ENCODE assay signal across 9 cellular contexts in genomic region chr20:3749689-3750639, GRCh38. TPM values are rescaled to one million over a fixed set of nuclear protein-coding genes. Genes with fewer than 3 reads are reported as not detected.
DNase-seq lines count a peak whose midpoint lies in the region; ATAC-seq and TF ChIP-seq lines count a peak whose summit lies in the region.
"Had no signal": no experiment of that assay in that cellular context is flagged by ENCODE, and none has a peak within 500 bp of the region (broad histone marks: within the 10 kb centered on the region; RNA-seq: fewer than 3 reads in every experiment).

No MANE protein-coding gene starts in this region.

- DNase-seq in NCI-H2081 (lab: John Stamatoyannopoulos, UW) (peak; percentile 35 to 41), NCI-H2081 treated with DMSO at 0.1 percent for 48 hours (lab: John Stamatoyannopoulos, UW) (no peak), NCI-H526 (lab: John Stamatoyannopoulos, UW) (peak; percentile 51 to 93), brain microvascular endothelial cell (no peak), left lung (peak in 1 of 2 donors; percentile 87), tibial artery (no peak), mesenteric fat pad (ENCODE audit: low spot score) (no peak), NOMO-1 treated with dmso at 0.1 percent for 144 hours (lab: John Stamatoyannopoulos, UW; ENCODE audit: unreplicated experiment) (no peak)

- peak; percentile 17 for ATAC-seq in left lung

- H3K4me3 ChIP-seq in brain microvascular endothelial cell (ENCODE audit: low read depth, low read length) (peak overlapping the region; percentile 20), left lung (no peak overlapping the region), tibial artery (no peak overlapping the region)
- H3K4me3 ChIP-seq: BLaER1 treated with 17β-estradiol and CSF1 and Interleukin-3, amounts not matched to agents 10 nM and 100 nM had no signal

- H3K36me3 ChIP-seq in brain microvascular endothelial cell (replicated peaks) (no peaks in the 10 kb centered on the region), left lung (peaks cover 0 to 54% of the 10 kb centered on the region in 2 donors), tibial artery (peaks cover 0 to 12% (median 0%) of the 10 kb centered on the region in 3 donors)

- H3K27me3 ChIP-seq in brain microvascular endothelial cell (replicated peaks) (no peaks in the 10 kb centered on the region), left lung (peaks cover 0 to 52% of the 10 kb centered on the region in 2 donors), tibial artery (peaks cover 0 to 48% of the 10 kb centered on the region in 2 donors)

- peaks cover 0 to 42% of the 10 kb centered on the region in 2 donors for H3K4me1 ChIP-seq in left lung
- peaks cover 0 to 15% (median 0%) of the 10 kb centered on the region in 4 donors for H3K4me1 ChIP-seq in tibial artery

- intact Hi-C loops in left lung (cut with DNase I) (no loop called here), tibial artery (cut with DNase I; ENCODE audit: low total_unique reads) (no loop called here)

- H3K9me3 ChIP-seq in left lung (no peaks in the 10 kb centered on the region), tibial artery (no peaks in the 10 kb centered on the region)
- H3K9me3 ChIP-seq: BLaER1 treated with 17β-estradiol and CSF1 and Interleukin-3, amounts not matched to agents 10 nM and 100 nM had no signal

- in situ Hi-C loops in brain microvascular endothelial cell (cut with HindIII; ENCODE audit: low pct_ligation_motif_present, low sequenced_read_pairs) = no loop called here

- H3K27ac ChIP-seq in brain microvascular endothelial cell = no peak overlapping the region
- H3K27ac ChIP-seq in left lung = no peak overlapping the region
- no peak overlapping the region for H3K27ac ChIP-seq in tibial artery
- H3K27ac ChIP-seq: BLaER1 treated with 17β-estradiol and CSF1 and Interleukin-3, amounts not matched to agents 10 nM and 100 nM had no signal

- TF ChIP-seq CTCF in brain microvascular endothelial cell (IDR thresholded peaks at IDR 0.05; ENCODE audit: low read depth, low read length, missing control alignments) = peak; percentile 64
- peak; percentile 46 to 73 for TF ChIP-seq CTCF in left lung (IDR thresholded peaks at IDR 0.05)
- peak; percentile 30 to 38 for TF ChIP-seq CTCF in tibial artery (IDR thresholded peaks at IDR 0.05)

RNA-seq across cellular contexts. Expression of gene HSPA12B, which starts 17.5 kb away (rescaled TPM):
- 10 to 100 TPM; 14.6 to 22.1 TPM for total RNA-seq in left lung
- total RNA-seq in mesenteric fat pad = 28.0 TPM

RNA-seq across cellular contexts. Expression of gene ADISSP, which starts 17.6 kb away (rescaled TPM):
- total RNA-seq in left lung = 10 to 100 TPM; 19.4 to 35.6 TPM
- 37.5 TPM for total RNA-seq in mesenteric fat pad

RNA-seq across cellular contexts. Expression of gene SPEF1, which starts 31.3 kb away (rescaled TPM):
- total RNA-seq in left lung (1 to 10 TPM in 1 of 2 donors, under 1 TPM in 1; 0.26 to 2.8 TPM), mesenteric fat pad (not detected)

RNA-seq across cellular contexts. Expression of gene CENPB, which starts 36.6 kb away (rescaled TPM):
- total RNA-seq in left lung (10 to 100 TPM; 78.5 to 94.5 TPM), mesenteric fat pad (97.3 TPM)

RNA-seq across cellular contexts. Expression of gene SIGLEC1, which starts 37.6 kb away (rescaled TPM):
- total RNA-seq in left lung = 10 to 100 TPM; 22.8 to 45.8 TPM
- total RNA-seq in mesenteric fat pad = 45.1 TPM

Comparison
In these comparisons a context has a peak if more than half of its experiments do, and no peak if none do; other contexts are left out.
1. DNase-seq: peak in NCI-H2081 (2 of 2) and NCI-H526 (2 of 2); none in NCI-H2081 treated with DMSO at 0.1 percent for 48 hours (single experiment), brain microvascular endothelial cell (single experiment), tibial artery (0 of 2), mesenteric fat pad (single experiment) and NOMO-1 treated with dmso at 0.1 percent for 144 hours (single experiment).
2. Peak in every context shown above with its lines, with median percentiles within 50 percentile points of each other: CTCF ChIP-seq.